9 cellular contexts compared by ENCODE assay signal in genomic region chr1:201025571-201026002, GRCh38. TPM values are rescaled to one million over a fixed set of nuclear protein-coding genes. Genes with fewer than 3 reads are reported as not detected.
DNase-seq lines count a peak whose midpoint lies in the region; ATAC-seq and TF ChIP-seq lines count a peak whose summit lies in the region.
"Had no signal": no experiment of that assay in that cellular context is flagged by ENCODE, and none has a peak within 500 bp of the region (broad histone marks: within the 10 kb centered on the region; RNA-seq: fewer than 3 reads in every experiment).

No MANE protein-coding gene starts in this region.

- peak overlapping the region; percentile 79 to 80 for H3K4me3 Mint-ChIP-seq in activated T-cell treated with anti-CD3 and anti-CD28 coated beads, Interleukin-2, amount 50 U/mL, for 72 hours
- H3K4me3 Mint-ChIP-seq in activated T-cell treated with anti-CD3 and anti-CD28 coated beads, Interleukin-2, amount 50 U/mL, for 4 hours, result no peak overlapping the region

- no peak overlapping the region for H2BK15ac ChIP-seq in IMR-90 (ENCODE audit: low read depth, low read length)

- intact Hi-C loops in IMR-90 (cut with micrococcal nuclease), result loop anchor here (10.0 kb wide), 1 partner anchor 141 kb away; no protein-coding TSS in a partner anchor

- H3K27me3 ChIP-seq in IMR-90 (ENCODE audit: control insufficient read depth, insufficient read depth, low read length), result peaks cover 14% of the 10 kb centered on the region

- no peak overlapping the region for H3K23ac ChIP-seq in IMR-90 (ENCODE audit: low read depth, low read length)

- H4K20me1 ChIP-seq in IMR-90 (ENCODE audit: insufficient read depth, low read length), result no peaks in the 10 kb centered on the region; the same call in 1 of the 2 replicates

- no peak overlapping the region for H3K56ac ChIP-seq in IMR-90 (ENCODE audit: extremely low read depth, insufficient read depth, low read length)

- H3K27ac ChIP-seq in IMR-90 (ENCODE audit: insufficient read depth, low read length), result no peak overlapping the region

- in situ Hi-C loops in IMR-90 (cut with MboI; ENCODE audit: low sequenced_read_pairs), result no loop called here

- 80% methylated on average over 1 of the region's 7 CpGs; no CpG with 5 or more reads in 1 of the 2 experiments for WGBS in IMR-90 (ENCODE audit: extremely low coverage in 2 of 2, insufficient read length in 1 of 2), 2 experiments

- H4K8ac ChIP-seq in IMR-90 (ENCODE audit: low read depth in 2 of 2, low read length in 2 of 2), result no peak overlapping the region

- no peak overlapping the region for H2BK120ac ChIP-seq in IMR-90 (ENCODE audit: low read depth, low read length)

- peak overlapping the region; percentile 71 for H3K27ac Mint-ChIP-seq in activated T-cell treated with anti-CD3 and anti-CD28 coated beads, Interleukin-2, amount 50 U/mL, for 72 hours

- no peak overlapping the region for H3K4ac ChIP-seq in IMR-90 (ENCODE audit: low read depth, low read length)

- H3K4me1 Mint-ChIP-seq in activated T-cell treated with anti-CD3 and anti-CD28 coated beads, Interleukin-2, amount 50 U/mL, for 72 hours (ENCODE audit: low read depth), result peaks cover 63% of the 10 kb centered on the region
- H3K4me1 Mint-ChIP-seq in activated T-cell treated with anti-CD3 and anti-CD28 coated beads, Interleukin-2, amount 50 U/mL, for 4 hours (ENCODE audit: low read depth), result peaks cover 46% of the 10 kb centered on the region

- H3K18ac ChIP-seq in IMR-90 (ENCODE audit: low read depth, low read length), result no peak overlapping the region

- H3K14ac ChIP-seq in IMR-90 (replicated peaks; ENCODE audit: low read depth, low read length), result no peak overlapping the region

- H2AK9ac ChIP-seq in IMR-90 (replicated peaks; ENCODE audit: low read depth, low read length, poor library complexity), result no peak overlapping the region

- peak; percentile 15 to 38 for ATAC-seq in activated T-cell treated with anti-CD3 and anti-CD28 coated beads, Interleukin-2, amount 50 U/mL, for 72 hours (replicated peaks in 1 of 2)
- no peak for ATAC-seq in activated T-cell treated with anti-CD3 and anti-CD28 coated beads, Interleukin-2, amount 50 U/mL, for 4 hours
- ATAC-seq in IMR-90 (ENCODE audit: low read depth), result no peak
- ATAC-seq in GM19351 (IDR thresholded peaks at IDR 0.05; ENCODE audit: unreplicated experiment), result no peak

- peak; percentile 59 to 61 for DNase-seq in activated T-cell treated with anti-CD3 and anti-CD28 coated beads, Interleukin-2, amount 50 U/mL, for 72 hours
- no peak for DNase-seq in activated T-cell treated with anti-CD3 and anti-CD28 coated beads, Interleukin-2, amount 50 U/mL, for 4 hours
- DNase-seq in IMR-90, result peak; percentile 79
- DNase-seq in astrocyte of the hippocampus (ENCODE audit: low read depth, low spot score), result peak; percentile 32
- no peak for DNase-seq in retinal pigment epithelial cell (ENCODE audit: low read depth)
- DNase-seq in MV-4-11 (lab: John Stamatoyannopoulos, UW), result no peak
- no peak for DNase-seq in retina

- no peaks in the 10 kb centered on the region for H3K79me1 ChIP-seq in IMR-90 (ENCODE audit: low read depth in 1 of 2, low read length in 2 of 2)

- H4K91ac ChIP-seq in IMR-90 (ENCODE audit: insufficient read depth, low read depth, low read length), result no peak overlapping the region; the same call in 1 of the 2 replicates

- H2AFZ ChIP-seq in IMR-90 (replicated peaks; ENCODE audit: low read length, poor library complexity), result peak overlapping the region; percentile 56

- H4K5ac ChIP-seq in IMR-90 (ENCODE audit: low read depth, low read length), result no peak overlapping the region

- BruUV-seq in IMR-90 (replicated peaks; lab: Mats Ljungman, UMichigan), result no TSS peak

- H3K36me3 Mint-ChIP-seq in activated T-cell treated with anti-CD3 and anti-CD28 coated beads, Interleukin-2, amount 50 U/mL, for 72 hours (ENCODE audit: insufficient read depth in 2 of 2), result peaks cover 4 to 5% of the 10 kb centered on the region in 2 donors
- H3K36me3 Mint-ChIP-seq in activated T-cell treated with anti-CD3 and anti-CD28 coated beads, Interleukin-2, amount 50 U/mL, for 4 hours (ENCODE audit: insufficient read depth), result no peaks in the 10 kb centered on the region
- H3K36me3 Mint-ChIP-seq: activated naive CD4-positive, alpha-beta T cell treated with anti-CD3 and anti-CD28 coated beads, Interleukin-2, amount 50 U/mL, for 24 hours had no signal

- TF ChIP-seq CTCF in IMR-90 (conservative IDR thresholded peaks at IDR 0.05; ENCODE audit: low read depth, low read length) (peak; percentile 25; the same call in 1 of the 2 replicates), retinal pigment epithelial cell (conservative IDR thresholded peaks at IDR 0.05; ENCODE audit: low read depth, low read length) (peak; percentile 65)

- H2AK5ac ChIP-seq in IMR-90 (ENCODE audit: low read depth, low read length), result no peak overlapping the region

- H3K9ac ChIP-seq in IMR-90 (ENCODE audit: low read depth, low read length), result no peak overlapping the region

- H3K27me3 Mint-ChIP-seq in activated T-cell treated with anti-CD3 and anti-CD28 coated beads, Interleukin-2, amount 50 U/mL, for 72 hours (ENCODE audit: low read depth), result no peaks in the 10 kb centered on the region
- no peaks in the 10 kb centered on the region for H3K27me3 Mint-ChIP-seq in activated T-cell treated with anti-CD3 and anti-CD28 coated beads, Interleukin-2, amount 50 U/mL, for 4 hours (ENCODE audit: low read depth)
- H3K27me3 Mint-ChIP-seq: activated naive CD4-positive, alpha-beta T cell treated with anti-CD3 and anti-CD28 coated beads, Interleukin-2, amount 50 U/mL, for 24 hours had no signal

- no peak overlapping the region for H2BK5ac ChIP-seq in IMR-90 (ENCODE audit: low read depth, low read length, poor library complexity, severe bottlenecking)

- no peaks in the 10 kb centered on the region for H3K36me3 ChIP-seq in IMR-90 (ENCODE audit: control insufficient read depth, insufficient read depth, low read length)

- no peak for TF ChIP-seq RAD21 in IMR-90 (IDR thresholded peaks at IDR 0.05; ENCODE audit: low read length)

- H3K4me1 ChIP-seq in IMR-90 (ENCODE audit: control insufficient read depth, insufficient read depth, low read length), result peaks cover 5% of the 10 kb centered on the region

- TF ChIP-seq POLR2A in IMR-90 (IDR thresholded peaks at IDR 0.05; ENCODE audit: low read depth, low read length), result no peak

- H2BK20ac ChIP-seq in IMR-90 (ENCODE audit: low read depth, low read length), result no peak overlapping the region

- H3K9me3 Mint-ChIP-seq in activated T-cell treated with anti-CD3 and anti-CD28 coated beads, Interleukin-2, amount 50 U/mL, for 72 hours, result no peaks in the 10 kb centered on the region
- H3K9me3 Mint-ChIP-seq in activated T-cell treated with anti-CD3 and anti-CD28 coated beads, Interleukin-2, amount 50 U/mL, for 4 hours, result no peaks in the 10 kb centered on the region
- H3K9me3 Mint-ChIP-seq: activated naive CD4-positive, alpha-beta T cell treated with anti-CD3 and anti-CD28 coated beads, Interleukin-2, amount 50 U/mL, for 24 hours had no signal

- H3K9me3 ChIP-seq in IMR-90 (ENCODE audit: control insufficient read depth, insufficient read depth, low read length), result no peaks in the 10 kb centered on the region

- peaks cover 3% of the 10 kb centered on the region; the same call in 1 of the 2 replicates for H3K9me1 ChIP-seq in IMR-90 (ENCODE audit: insufficient read depth, low read length)

- POLR2A ChIA-PET in IMR-90 (lab: Charles Lee; ENCODE audit: unreplicated experiment), result no interaction called here

- no peak overlapping the region for H3K4me2 ChIP-seq in IMR-90 (ENCODE audit: low read depth, low read length)

- H3K4me3 ChIP-seq in IMR-90 (ENCODE audit: insufficient read depth, low read depth, low read length), result no peak overlapping the region
- no peak overlapping the region for H3K4me3 ChIP-seq in retinal pigment epithelial cell (ENCODE audit: low read length)

- CTCF ChIA-PET in IMR-90 (lab: Yijun Ruan, JAX), result interaction anchor here (1.4 kb wide), 1 partner anchor 17 kb away, joined by 6 read pairs; no protein-coding TSS in a partner anchor

- dilution Hi-C loops in IMR-90 (cut with HindIII; ENCODE audit: low sequenced_read_pairs, unreplicated experiment), result no loop called here

TF ChIP-seq in IMR-90, 13 proteins besides CTCF, POLR2A, EP300 and RAD21:
- TF ChIP-seq FOS (IDR thresholded peaks at IDR 0.05; ENCODE audit: low read depth, low read length) (no peak), CEBPB (IDR thresholded peaks at IDR 0.05; ENCODE audit: low read depth, low read length) (no peak), RCOR1 (IDR thresholded peaks at IDR 0.05; ENCODE audit: insufficient replicate concordance, low read length) (no peak), MAFK (IDR thresholded peaks at IDR 0.05; ENCODE audit: low read depth, low read length) (no peak), CHD1 (IDR thresholded peaks at IDR 0.05; ENCODE audit: low read depth, low read length) (no peak), RFX5 (IDR thresholded peaks at IDR 0.05; ENCODE audit: low read depth, low read length) (no peak), USF2 (IDR thresholded peaks at IDR 0.05; ENCODE audit: low read depth, low read length) (no peak), SMC3 (IDR thresholded peaks at IDR 0.05; ENCODE audit: low read depth, low read length) (no peak)

RNA-seq across cellular contexts. Expression of gene KIF21B, which starts 2.1 kb away (rescaled TPM):
- total RNA-seq in activated T-cell treated with anti-CD3 and anti-CD28 coated beads, Interleukin-2, amount 50 U/mL, for 72 hours, result 100 to 1,000 TPM in 1 of 2 donors, 10 to 100 TPM in 1; 91.7 to 101 TPM
- 10 to 100 TPM; 24.2 to 36.3 (median 30.3) TPM for total RNA-seq in activated T-cell treated with anti-CD3 and anti-CD28 coated beads, Interleukin-2, amount 50 U/mL, for 4 hours
- 0.36 and 0.56 TPM in 2 replicates for total RNA-seq in IMR-90 (2012; rRNA removed)
- 0.55 and 0.60 TPM in 2 replicates for polyA plus RNA-seq in IMR-90 (2012; rRNA removed)
- 0.35 and 0.40 TPM in 2 replicates for polyA plus RNA-seq in IMR-90 (2012; cell fraction: cytosol; rRNA removed)
- 1.3 and 2.3 TPM in 2 replicates for polyA plus RNA-seq in IMR-90 (2012; cell fraction: nucleus; rRNA removed; ENCODE audit: low replicate concordance)

Comparison
In these comparisons a context has a peak if more than half of its experiments do, and no peak if none do; other contexts are left out.
1. ATAC-seq: peak in activated T-cell treated with anti-CD3 and anti-CD28 coated beads, Interleukin-2, amount 50 U/mL, for 72 hours (2 of 2); none in activated T-cell treated with anti-CD3 and anti-CD28 coated beads, Interleukin-2, amount 50 U/mL, for 4 hours (0 of 2), IMR-90 (single experiment) and GM19351 (single experiment).
2. DNase-seq: peak in activated T-cell treated with anti-CD3 and anti-CD28 coated beads, Interleukin-2, amount 50 U/mL, for 72 hours (2 of 2), IMR-90 (single experiment) and astrocyte of the hippocampus (single experiment); none in activated T-cell treated with anti-CD3 and anti-CD28 coated beads, Interleukin-2, amount 50 U/mL, for 4 hours (single experiment), retinal pigment epithelial cell (single experiment), MV-4-11 (single experiment) and retina (single experiment).
3. RNA of gene KIF21B, which starts 2.1 kb away (total RNA-seq): 91.7 to 101 TPM in activated T-cell treated with anti-CD3 and anti-CD28 coated beads, Interleukin-2, amount 50 U/mL, for 72 hours and 24.2 to 36.3 TPM in activated T-cell treated with anti-CD3 and anti-CD28 coated beads, Interleukin-2, amount 50 U/mL, for 4 hours; 0.36 to 0.56 TPM in IMR-90; every median in the first group is over 10 times any median in the second.